In genomic region chr13:47281981-47282380, GRCh38 we compare ENCODE assay signal across 4 cellular contexts.
"Had no signal": no experiment of that assay in that cellular context is flagged by ENCODE, and none has a peak within 500 bp of the region (broad histone marks: within the 10 kb centered on the region; RNA-seq: fewer than 3 reads in every experiment).

No MANE protein-coding gene starts in this region.

- H3K4me2 ChIP-seq: GM23338 had no signal

- DNase-seq: H9, HCEC 1CT had no signal

- H3K4me3 ChIP-seq: GM23338, K562 had no signal
